11 cellular contexts compared by ENCODE assay signal in the genomic region with DNA sequence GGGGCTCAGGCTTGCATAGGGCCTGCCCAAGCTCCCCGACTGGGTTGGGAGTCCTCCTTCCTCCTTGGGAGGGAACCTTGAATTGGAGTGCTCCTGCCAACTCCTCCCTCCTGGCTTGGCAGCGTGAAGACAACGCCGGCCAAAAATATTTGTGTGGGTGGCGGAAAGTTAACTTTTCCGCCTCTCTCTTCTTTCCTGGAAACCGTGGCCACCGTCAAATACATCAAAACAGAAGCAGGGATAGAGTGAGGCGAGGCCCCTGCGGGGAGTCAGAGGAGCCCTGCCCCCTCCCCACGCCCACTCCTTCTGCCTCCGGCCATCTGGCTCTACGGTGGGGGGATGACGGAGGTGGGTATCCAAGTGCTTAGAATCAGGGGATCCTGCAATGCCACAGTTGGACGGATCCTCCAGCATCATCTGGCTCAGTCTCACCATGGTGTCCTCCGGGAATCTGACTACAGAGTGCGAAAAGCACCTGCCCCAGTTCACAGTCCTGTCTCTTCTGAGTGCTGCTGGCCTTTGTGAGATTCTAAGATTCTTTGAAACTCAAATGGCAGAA. TPM values are rescaled to one million over a fixed set of nuclear protein-coding genes. Genes with fewer than 3 reads are reported as not detected.
DNase-seq lines count a peak whose midpoint lies in the region; ATAC-seq, FAIRE-seq and TF ChIP-seq lines count a peak whose summit lies in the region.
"Had no signal": no experiment of that assay in that cellular context is flagged by ENCODE, and none has a peak within 500 bp of the region (broad histone marks: within the 10 kb centered on the region; RNA-seq: fewer than 3 reads in every experiment).

No MANE protein-coding gene starts in this region.

- no peak overlapping the region for H3K27ac Mint-ChIP-seq in stimulated activated effector memory CD8-positive, alpha-beta T cell treated with anti-CD3 and anti-CD28 coated beads, Interleukin-12 subunit alpha, Interleukin-12 subunit beta, amount 100 ng/mL, for 72 hours
- H3K27ac Mint-ChIP-seq: T-helper 2 cell treated with Interferon-gamma antibody and Interleukin-4, amounts not matched to agents 5 μg/mL and 100 μg/mL, for 36 hours had no signal

- H3K4me3 ChIP-seq in bronchial epithelial cell (ENCODE audit: low read depth, low read length) (no peak overlapping the region), subcutaneous abdominal adipose tissue (ENCODE audit: low read depth in 1 of 5, low read length in 5 of 5) (peak overlapping the region in 1 of 5 donors; percentile 22)

- H3K4me3 Mint-ChIP-seq in stimulated activated effector memory CD8-positive, alpha-beta T cell treated with anti-CD3 and anti-CD28 coated beads, Interleukin-12 subunit alpha, Interleukin-12 subunit beta, amount 100 ng/mL, for 72 hours: no peak overlapping the region
- H3K4me3 Mint-ChIP-seq: T-helper 2 cell treated with Interferon-gamma antibody and Interleukin-4, amounts not matched to agents 5 μg/mL and 100 μg/mL, for 36 hours had no signal

- peaks cover 27 to 94% (median 74%) of the 10 kb centered on the region in 5 donors for H3K4me1 ChIP-seq in subcutaneous abdominal adipose tissue (ENCODE audit: control insufficient read depth in 5 of 5, insufficient read depth in 5 of 5, low read length in 5 of 5)

- no peaks in the 10 kb centered on the region for H3K36me3 Mint-ChIP-seq in stimulated activated effector memory CD8-positive, alpha-beta T cell treated with anti-CD3 and anti-CD28 coated beads, Interleukin-12 subunit alpha, Interleukin-12 subunit beta, amount 100 ng/mL, for 72 hours

- H3K27ac ChIP-seq in subcutaneous abdominal adipose tissue (ENCODE audit: low read depth, low read length): peak overlapping the region; percentile 85

- peak overlapping the region in 2 of 5 donors; percentile 17 to 57 for H3K9ac ChIP-seq in subcutaneous abdominal adipose tissue (ENCODE audit: low read length in 5 of 5)

- peak; percentile 41 for ATAC-seq in left lobe of liver
- no peak for ATAC-seq in HG02759 (IDR thresholded peaks at IDR 0.05; ENCODE audit: unreplicated experiment)
- ATAC-seq in stimulated activated effector memory CD8-positive, alpha-beta T cell treated with anti-CD3 and anti-CD28 coated beads, Interleukin-12 subunit alpha, Interleukin-12 subunit beta, amount 100 ng/mL, for 72 hours: no peak

- TF ChIP-seq CTCF in bronchial epithelial cell (IDR thresholded peaks at IDR 0.05; ENCODE audit: insufficient read depth, low read length, severe bottlenecking) (no peak), GM20000 (IDR thresholded peaks at IDR 0.05; ENCODE audit: extremely low read depth, missing control alignments) (no peak)

- peak; percentile 13 for DNase-seq in HT-29 (ENCODE audit: low spot score)
- DNase-seq in bronchial epithelial cell (ENCODE audit: low read depth): peak; percentile 55
- peak; percentile 81 for DNase-seq in left lobe of liver (ENCODE audit: low spot score)
- DNase-seq in H4 (ENCODE audit: low spot score): no peak
- no peak for DNase-seq in GM20000 (ENCODE audit: low spot score)
- no peak for DNase-seq in stimulated activated effector memory CD8-positive, alpha-beta T cell treated with anti-CD3 and anti-CD28 coated beads, Interleukin-12 subunit alpha, Interleukin-12 subunit beta, amount 100 ng/mL, for 72 hours (ENCODE audit: low spot score in 2 of 2)
- DNase-seq: GDM1, NCI-H2107 had no signal

- no peak for FAIRE-seq in bronchial epithelial cell (lab: Jason Lieb, UNC)

- no peaks in the 10 kb centered on the region for H3K27me3 ChIP-seq in bronchial epithelial cell (ENCODE audit: control insufficient read depth, insufficient read depth, low read length)
- no peaks in the 10 kb centered on the region for H3K27me3 ChIP-seq in subcutaneous abdominal adipose tissue (ENCODE audit: control insufficient read depth in 5 of 5, insufficient read depth in 4 of 5, low read length in 5 of 5)

- no peaks in the 10 kb centered on the region for H3K9me3 Mint-ChIP-seq in stimulated activated effector memory CD8-positive, alpha-beta T cell treated with anti-CD3 and anti-CD28 coated beads, Interleukin-12 subunit alpha, Interleukin-12 subunit beta, amount 100 ng/mL, for 72 hours
- H3K9me3 Mint-ChIP-seq: T-helper 2 cell treated with Interferon-gamma antibody and Interleukin-4, amounts not matched to agents 5 μg/mL and 100 μg/mL, for 36 hours had no signal

- H3K9me3 ChIP-seq in subcutaneous abdominal adipose tissue (ENCODE audit: control insufficient read depth in 5 of 5, low read length in 5 of 5): no peaks in the 10 kb centered on the region

- H3K36me3 ChIP-seq in bronchial epithelial cell (ENCODE audit: control insufficient read depth, insufficient read depth, low read length): no peaks in the 10 kb centered on the region
- H3K36me3 ChIP-seq in subcutaneous abdominal adipose tissue (ENCODE audit: control insufficient read depth in 5 of 5, insufficient read depth in 5 of 5, low read length in 5 of 5): no peaks in the 10 kb centered on the region

- no peaks in the 10 kb centered on the region for H3K4me1 Mint-ChIP-seq in stimulated activated effector memory CD8-positive, alpha-beta T cell treated with anti-CD3 and anti-CD28 coated beads, Interleukin-12 subunit alpha, Interleukin-12 subunit beta, amount 100 ng/mL, for 72 hours

RNA-seq across cellular contexts. Expression of a gene that starts 25.2 kb away (rescaled TPM):
- 0.44 and 0.56 TPM in 2 replicates for total RNA-seq in HT-29 (2014; rRNA removed; shearing (Covaris generic))
- 1.3 and 2.2 TPM in 2 replicates for total RNA-seq in bronchial epithelial cell
- total RNA-seq in left lobe of liver: 51.7 TPM
- 4.3 and 7.1 TPM in 2 replicates for total RNA-seq in H4 (2014; rRNA removed; shearing (Covaris generic))

RNA-seq across cellular contexts. Expression of a gene that starts 45.8 kb away (rescaled TPM):
- total RNA-seq in HT-29 (2014; rRNA removed; shearing (Covaris generic)): not detected in 2 replicates
- total RNA-seq in bronchial epithelial cell: not detected in 2 replicates
- 0.18 TPM for total RNA-seq in left lobe of liver
- total RNA-seq in H4 (2014; rRNA removed; shearing (Covaris generic)): not detected in 2 replicates

Comparison
In these comparisons a context has a peak if more than half of its experiments do, and no peak if none do; other contexts are left out.
1. DNase-seq: peak in HT-29 (single experiment), bronchial epithelial cell (single experiment) and left lobe of liver (single experiment); none in H4 (single experiment), GM20000 (single experiment) and stimulated activated effector memory CD8-positive, alpha-beta T cell treated with anti-CD3 and anti-CD28 coated beads, Interleukin-12 subunit alpha, Interleukin-12 subunit beta, amount 100 ng/mL, for 72 hours (0 of 2).